31 cellular contexts compared by ENCODE assay signal in the genomic region with DNA sequence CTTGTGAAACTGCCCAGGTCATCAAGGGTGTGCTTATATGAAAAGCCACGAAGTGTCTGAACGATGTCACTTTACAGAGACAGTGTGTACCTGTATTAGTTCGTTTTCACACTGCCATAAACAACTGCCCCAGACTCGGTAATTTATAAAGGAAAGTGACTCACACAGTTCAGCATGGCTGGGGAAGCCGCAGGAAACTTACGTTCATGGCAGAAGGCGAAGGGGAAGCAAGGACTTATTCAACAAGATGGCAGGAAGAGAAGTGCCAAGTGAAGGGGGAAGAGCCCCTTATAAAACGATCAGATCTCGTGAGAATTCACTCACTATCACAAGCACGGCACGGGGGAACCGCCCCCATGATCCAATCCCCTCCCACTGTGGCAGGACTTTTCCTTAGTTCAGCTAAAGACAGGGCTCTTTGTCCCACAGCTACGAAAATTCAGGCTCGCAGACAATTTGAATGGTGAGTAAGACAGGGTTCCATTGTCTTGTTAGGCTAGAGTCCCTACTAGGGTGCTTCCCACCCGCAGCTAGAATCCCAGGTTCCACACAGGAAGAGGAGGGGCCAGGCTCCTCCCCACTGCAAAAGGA. TPM values are rescaled to one million over a fixed set of nuclear protein-coding genes. Genes with fewer than 3 reads are reported as not detected.
DNase-seq lines count a peak whose midpoint lies in the region; ATAC-seq, FAIRE-seq and TF ChIP-seq lines count a peak whose summit lies in the region.
"Had no signal": no experiment of that assay in that cellular context is flagged by ENCODE, and none has a peak within 500 bp of the region (broad histone marks: within the 10 kb centered on the region; RNA-seq: fewer than 3 reads in every experiment).

No MANE protein-coding gene starts in this region.

- H3K4me1 ChIP-seq in OCI-LY7 (ENCODE audit: insufficient read depth, low read length, poor library complexity, severe bottlenecking) (peaks cover 47% of the 10 kb centered on the region), neural progenitor cell (peaks cover 41% of the 10 kb centered on the region), small intestine (ENCODE audit: control insufficient read depth in 2 of 2, insufficient read depth in 1 of 2, low read depth in 1 of 2, low read length in 1 of 2) (no peaks in the 10 kb centered on the region)
- H3K4me1 ChIP-seq: uterus had no signal

- H3K9me3 ChIP-seq in OCI-LY7 (ENCODE audit: low read length) (no peaks in the 10 kb centered on the region), neural progenitor cell (ENCODE audit: low read depth) (no peaks in the 10 kb centered on the region), small intestine (ENCODE audit: control insufficient read depth, low read depth) (no peaks in the 10 kb centered on the region)
- H3K9me3 ChIP-seq: breast epithelium, ovary, thoracic aorta, uterus had no signal

- H3K4me3 ChIP-seq in OCI-LY7 (ENCODE audit: low read depth, low read length, poor library complexity, severe bottlenecking) (no peak overlapping the region), neural progenitor cell (no peak overlapping the region), small intestine (ENCODE audit: low read depth in 1 of 2, low read length in 2 of 2) (no peak overlapping the region)
- H3K4me3 ChIP-seq: breast epithelium, GM12878, ovary, PC-9, smooth muscle cell, thoracic aorta, uterus had no signal

- no peak for TF ChIP-seq CTCF in OCI-LY7 (conservative IDR thresholded peaks at IDR 0.05; ENCODE audit: low read length)
- TF ChIP-seq CTCF in endothelial cell (IDR thresholded peaks at IDR 0.05; ENCODE audit: unreplicated experiment) = no peak
- TF ChIP-seq CTCF in neural progenitor cell (IDR thresholded peaks at IDR 0.05) = no peak

- WGBS in small intestine, 3 donors = 71 to 79% (median 75%) methylated on average over 15 of the region's 15 CpGs

- H3K36me3 Mint-ChIP-seq in endothelial cell (ENCODE audit: low read depth, unreplicated experiment) (peaks cover 17% of the 10 kb centered on the region), neural progenitor cell (no peaks in the 10 kb centered on the region)

- no peak for ATAC-seq in GM18511 (IDR thresholded peaks at IDR 0.05; ENCODE audit: unreplicated experiment)
- ATAC-seq: activated T-helper 17 cell treated with anti-CD3 and anti-CD28 coated beads, Interleukin-2, amount 50 U/mL, for 72 hours; GM12878; stimulated activated naive CD8-positive, alpha-beta T cell treated with anti-CD3 and anti-CD28 coated beads, Interleukin-15, Interleukin-2, amounts not matched to agents 100 U/mL and 50 U/mL, for 24 hours had no signal

- H3K4me1 Mint-ChIP-seq in endothelial cell (ENCODE audit: unreplicated experiment) (peaks cover 73% of the 10 kb centered on the region), neural progenitor cell (peaks cover 70% of the 10 kb centered on the region)
- H3K4me1 Mint-ChIP-seq: B cell had no signal

- H3F3A ChIP-seq in neural progenitor cell (ENCODE audit: low read depth) = peaks cover 37% of the 10 kb centered on the region

- H3K27ac Mint-ChIP-seq in endothelial cell (ENCODE audit: unreplicated experiment) (peak overlapping the region; percentile 97), neural progenitor cell (no peak overlapping the region)
- H3K27ac Mint-ChIP-seq: activated CD4-positive, alpha-beta memory T cell treated with anti-CD3 and anti-CD28 coated beads, Interleukin-2, amount 10 ng/mL, durations not matched to agents 7 days and 5 days; B cell; nephron progenitor cell had no signal

- POLR2A ChIA-PET in OCI-LY7 (lab: Charles Lee) = interaction anchor here (0.6 kb wide), 1 partner anchor 22 kb away, joined by 3 read pairs; no protein-coding TSS in a partner anchor

- FAIRE-seq in small intestine (lab: Jason Lieb, UNC) = no peak
- FAIRE-seq: GM12878 had no signal

- H4K20me1 ChIP-seq in OCI-LY7 (ENCODE audit: insufficient read depth, low read length) (no peaks in the 10 kb centered on the region), neural progenitor cell (ENCODE audit: low read depth) (no peaks in the 10 kb centered on the region)

- CTCF ChIA-PET in OCI-LY7 (lab: Charles Lee; ENCODE audit: unreplicated experiment) = no interaction called here

- H3K36me3 ChIP-seq in OCI-LY7 (ENCODE audit: insufficient read depth, low read length) (no peaks in the 10 kb centered on the region), neural progenitor cell (no peaks in the 10 kb centered on the region), small intestine (ENCODE audit: control insufficient read depth in 2 of 2, insufficient read depth in 2 of 2, low read length in 2 of 2) (no peaks in the 10 kb centered on the region)
- H3K36me3 ChIP-seq: breast epithelium, ovary, thoracic aorta, uterus had no signal

- no peaks in the 10 kb centered on the region for H3K79me2 ChIP-seq in OCI-LY7 (ENCODE audit: insufficient read depth, low read depth, low read length)
- no peaks in the 10 kb centered on the region for H3K79me2 ChIP-seq in neural progenitor cell (ENCODE audit: low read depth)

- H3K27ac ChIP-seq in OCI-LY7 (ENCODE audit: low read depth, low read length, poor library complexity, severe bottlenecking) = peak overlapping the region; percentile 89
- H3K27ac ChIP-seq in neural progenitor cell = no peak overlapping the region
- H3K27ac ChIP-seq in small intestine (ENCODE audit: low read depth in 1 of 2, low read length in 1 of 2) = no peak overlapping the region
- H3K27ac ChIP-seq: breast epithelium, ovary, PC-9, thoracic aorta, uterus had no signal

- DNase-seq in COLO829 (ENCODE audit: low spot score) = peak; percentile 77
- no peak for DNase-seq in OCI-LY7 (ENCODE audit: low spot score)
- DNase-seq in endothelial cell (ENCODE audit: low spot score) = no peak
- no peak for DNase-seq in neural progenitor cell (ENCODE audit: low spot score)
- no peak for DNase-seq in stimulated activated CD4-positive, alpha-beta T cell treated with anti-CD3 and anti-CD28 coated beads, Interleukin-4, amount 100 ng/mL, for 24 hours
- no peak for DNase-seq in small intestine
- DNase-seq in activated T-cell treated with anti-CD3 and anti-CD28 coated beads for 4 hours = no peak
- DNase-seq: activated CD4-positive, alpha-beta memory T cell treated with anti-CD3 and anti-CD28 coated beads, Interleukin-2, amount 10 ng/mL, durations not matched to agents 7 days and 5 days; activated CD4-positive, alpha-beta T cell treated with anti-CD3 and anti-CD28 coated beads for 1 hour; activated CD8-positive, alpha-beta memory T cell treated with anti-CD3 and anti-CD28 coated beads, Interleukin-2, amount 50 U/mL, for 48 hours; activated naive CD4-positive, alpha-beta T cell treated with anti-CD3 and anti-CD28 coated beads, Interleukin-2, amount 50 U/mL, for 16 hours; amniotic stem cell; mammary epithelial cell; NCI-H1048; NCI-H187 treated with DMSO at 0.1 percent for 48 hours; NCI-H2171 treated with DMSO at 0.1 percent for 48 hours; NCI-H524 treated with DMSO at 0.1 percent for 48 hours; nephron progenitor cell; NK-92 treated with Interleukin-12 subunit alpha and Interleukin-12 subunit beta, amount 100 ng/mL, for 24 hours; ovary; PC-9; Right ventricle myocardium superior; stimulated activated naive CD8-positive, alpha-beta T cell treated with anti-CD3 and anti-CD28 coated beads, Interleukin-15, Interleukin-2, amounts not matched to agents 100 U/mL and 50 U/mL, for 24 hours; uterus had no signal

- H3K9me2 ChIP-seq in OCI-LY7 (ENCODE audit: insufficient read depth, low read length) = no peaks in the 10 kb centered on the region

- peaks cover 12% of the 10 kb centered on the region for H3K27me3 ChIP-seq in neural progenitor cell
- no peaks in the 10 kb centered on the region for H3K27me3 ChIP-seq in small intestine (ENCODE audit: control insufficient read depth in 2 of 2, insufficient read depth in 2 of 2, low read length in 2 of 2)
- H3K27me3 ChIP-seq: breast epithelium, ovary, uterus had no signal

- H3K9me3 Mint-ChIP-seq in endothelial cell (ENCODE audit: unreplicated experiment) (no peaks in the 10 kb centered on the region), neural progenitor cell (no peaks in the 10 kb centered on the region)
- H3K9me3 Mint-ChIP-seq: activated T-helper 17 cell treated with anti-CD3 and anti-CD28 coated beads, Interleukin-2, amount 50 U/mL, for 72 hours had no signal

- intact Hi-C loops in OCI-LY7 (cut with micrococcal nuclease; ENCODE audit: unreplicated experiment) = loop anchor here (5.0 kb wide), 2 partner anchors 57 to 313 kb away; partner anchors contain the start of gene EPB41L5

- peaks cover 10% of the 10 kb centered on the region for H3K27me3 Mint-ChIP-seq in endothelial cell (ENCODE audit: unreplicated experiment)
- peaks cover 7% of the 10 kb centered on the region for H3K27me3 Mint-ChIP-seq in neural progenitor cell (ENCODE audit: insufficient read depth, low read depth)
- H3K27me3 Mint-ChIP-seq: activated T-helper 17 cell treated with anti-CD3 and anti-CD28 coated beads, Interleukin-2, amount 50 U/mL, for 72 hours had no signal

- H3K4me2 ChIP-seq in OCI-LY7 (ENCODE audit: low read length) (no peak overlapping the region), neural progenitor cell (peak overlapping the region; percentile 35)
- H3K4me2 ChIP-seq: PC-9, smooth muscle cell had no signal

- no TSS peak for BruUV-seq in OCI-LY7 (replicated peaks; lab: Mats Ljungman, UMichigan)

- H2AFZ ChIP-seq in OCI-LY7 (ENCODE audit: low read length) (no peak overlapping the region), neural progenitor cell (replicated peaks) (no peak overlapping the region)
- H2AFZ ChIP-seq: PC-9 had no signal

- H3K4me3 Mint-ChIP-seq in endothelial cell (ENCODE audit: unreplicated experiment) = peak overlapping the region; percentile 63
- H3K4me3 Mint-ChIP-seq in neural progenitor cell = no peak overlapping the region
- H3K4me3 Mint-ChIP-seq: activated CD4-positive, alpha-beta memory T cell treated with anti-CD3 and anti-CD28 coated beads, Interleukin-2, amount 10 ng/mL, durations not matched to agents 7 days and 5 days; B cell; nephron progenitor cell had no signal

- no peak overlapping the region for H3K9ac ChIP-seq in neural progenitor cell

RNA-seq across cellular contexts. Expression of gene TMEM177, which starts 20.1 kb away (rescaled TPM):
- total RNA-seq in OCI-LY7 (2014; rRNA removed; shearing (Covaris generic)) = 31.8 and 36.7 TPM in 2 replicates
- total RNA-seq in OCI-LY7 (2022) = 24.2 and 28.8 TPM in 2 replicates
- total RNA-seq in endothelial cell (ENCODE audit: unreplicated experiment) = 20.9 TPM
- total RNA-seq in neural progenitor cell (ENCODE audit: low replicate concordance) = 12.2 and 26.6 TPM in 2 replicates
- polyA plus RNA-seq in small intestine = 10 to 100 TPM; 19.5 to 28.9 (median 27.1) TPM
